Comparison of ENCODE assay signal across 26 cellular contexts in the genomic region with DNA sequence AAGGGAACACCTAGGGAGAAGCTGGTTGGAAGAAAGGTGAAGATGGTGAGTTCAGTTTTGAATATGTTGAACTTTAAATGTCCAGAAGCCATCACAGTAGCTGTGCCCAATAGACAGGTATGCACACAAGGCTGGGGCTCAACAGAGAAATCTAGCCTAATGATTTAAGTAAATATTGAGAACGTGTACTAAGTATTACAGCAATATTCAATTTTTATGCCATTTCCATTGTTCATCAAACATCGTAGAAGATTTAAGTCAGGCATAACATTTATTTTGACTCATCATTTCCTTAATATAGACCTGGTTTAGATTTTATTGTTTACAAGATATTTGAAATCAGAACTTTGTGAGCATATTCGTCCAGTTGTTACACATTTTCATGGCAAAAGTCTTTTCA.
"Had no signal": no experiment of that assay in that cellular context is flagged by ENCODE, and none has a peak within 500 bp of the region (broad histone marks: within the 10 kb centered on the region; RNA-seq: fewer than 3 reads in every experiment).

No MANE protein-coding gene starts in this region.

- H3K9me3 ChIP-seq: esophagus squamous epithelium, gastrocnemius medialis, heart right ventricle, left lung, lower lobe of right lung, mucosa of descending colon had no signal

- ATAC-seq: esophagus mucosa, left lung, lower lobe of right lung, mucosa of descending colon had no signal

- H3K4me1 Mint-ChIP-seq: naive B cell had no signal

- H3K36me3 ChIP-seq: esophagus squamous epithelium, gastrocnemius medialis, heart right ventricle, left lung, lower lobe of right lung had no signal

- H3K4me3 ChIP-seq: coronary artery, dorsolateral prefrontal cortex, esophagus squamous epithelium, gastrocnemius medialis, heart right ventricle, left lung, lower lobe of right lung, mucosa of descending colon had no signal

- FAIRE-seq: colon, endometrium, islet of Langerhans had no signal

- H3K27ac Mint-ChIP-seq: mesothelial cell of epicardium, naive B cell had no signal

- H3K4me3 Mint-ChIP-seq: mesothelial cell of epicardium, naive B cell had no signal

- H3K36me3 Mint-ChIP-seq: naive B cell had no signal

- H3K4me1 ChIP-seq: gastrocnemius medialis, heart right ventricle, left lung, lower lobe of right lung had no signal

- H3K27me3 ChIP-seq: esophagus squamous epithelium, gastrocnemius medialis, heart right ventricle, left lung had no signal

- H3K27ac ChIP-seq: coronary artery, dorsolateral prefrontal cortex, epithelial cell of prostate, gastrocnemius medialis, heart right ventricle, left lung, lower lobe of right lung had no signal

- DNase-seq: dermis blood vessel endothelial cell; dorsolateral prefrontal cortex; effector CD4-positive, alpha-beta T cell; effector memory CD4-positive, alpha-beta T cell; erythroblast; esophagus squamous epithelium; foreskin fibroblast; foreskin melanocyte; glutamatergic neuron; head of caudate nucleus; heart right ventricle; hippocampal formation; left cardiac atrium; left lung; lower lobe of right lung; mesenchymal stem cell; mucosa of descending colon; naive B cell had no signal
